26 cellular contexts compared by ENCODE assay signal in genomic region chr3:68866157-68866556, GRCh38.
DNase-seq lines count a peak whose midpoint lies in the region; ATAC-seq and TF ChIP-seq lines count a peak whose summit lies in the region.
"Had no signal": no experiment of that assay in that cellular context is flagged by ENCODE, and none has a peak within 500 bp of the region (broad histone marks: within the 10 kb centered on the region; RNA-seq: fewer than 3 reads in every experiment).

No MANE protein-coding gene starts in this region.

- 76 to 87% methylated on average over 1 of the region's 1 CpG for WGBS in testis, 2 donors

- H3K36me3 Mint-ChIP-seq in MCF 10A (ENCODE audit: insufficient read depth, unreplicated experiment), result no peaks in the 10 kb centered on the region
- H3K36me3 Mint-ChIP-seq: CD4-positive, CD25-positive, alpha-beta regulatory T cell had no signal

- ATAC-seq in HG03432 (IDR thresholded peaks at IDR 0.05; ENCODE audit: unreplicated experiment), result no peak
- ATAC-seq: gastrocnemius medialis; stimulated activated naive CD8-positive, alpha-beta T cell treated with anti-CD3 and anti-CD28 coated beads, Interleukin-15, Interleukin-2, amounts not matched to agents 100 U/mL and 50 U/mL, for 24 hours had no signal

- H3K4me3 ChIP-seq in breast epithelium (no peak overlapping the region), epithelial cell of proximal tubule (ENCODE audit: low read depth, low read length) (no peak overlapping the region), testis (no peak overlapping the region)
- H3K4me3 ChIP-seq: gastrocnemius medialis, skin epidermis, tibial artery had no signal

- H3K4me1 ChIP-seq in breast epithelium, result no peaks in the 10 kb centered on the region
- H3K4me1 ChIP-seq in testis, result no peaks in the 10 kb centered on the region
- H3K4me1 ChIP-seq: gastrocnemius medialis had no signal

- POLR2A ChIA-PET in MCF 10A (lab: Yijun Ruan, JAX), result no interaction called here

- intact Hi-C loops in MCF 10A (cut with micrococcal nuclease) (no loop called here), breast epithelium (cut with DNase I; ENCODE audit: low total_unique reads) (no loop called here), testis (cut with DNase I; ENCODE audit: low total_unique reads) (no loop called here)

- TF ChIP-seq CTCF in MCF 10A (IDR thresholded peaks at IDR 0.05; ENCODE audit: unreplicated experiment), result peak; percentile 18
- no peak for TF ChIP-seq CTCF in breast epithelium (IDR thresholded peaks at IDR 0.05)
- peak; percentile 23 for TF ChIP-seq CTCF in epithelial cell of proximal tubule (conservative IDR thresholded peaks at IDR 0.05; ENCODE audit: low read depth, low read length)
- TF ChIP-seq CTCF in testis (IDR thresholded peaks at IDR 0.05), result no peak

- BruUV-seq in MCF 10A (replicated peaks; lab: Mats Ljungman, UMichigan), result no TSS peak

- no peaks in the 10 kb centered on the region for H3K36me3 ChIP-seq in breast epithelium
- no peaks in the 10 kb centered on the region for H3K36me3 ChIP-seq in testis (ENCODE audit: low read depth, missing control alignments)
- H3K36me3 ChIP-seq: gastrocnemius medialis, tibial artery had no signal

- DNase-seq in MCF 10A (ENCODE audit: unreplicated experiment) (peak; percentile 4), breast epithelium (ENCODE audit: low spot score in 2 of 2) (no peak), NCI-H82 (lab: John Stamatoyannopoulos, UW) (peak; percentile 41), epithelial cell of proximal tubule (ENCODE audit: low read depth) (no peak), testis (peak; percentile 15), mucosa of gallbladder (ENCODE audit: low spot score) (no peak), NCI-H345 (lab: John Stamatoyannopoulos, UW) (no peak)
- DNase-seq: activated CD4-positive, CD25-positive, alpha-beta regulatory T cell treated with anti-CD3 and anti-CD28 coated beads, Interleukin-2, amount 50 U/mL, for 72 hours; activated naive CD4-positive, alpha-beta T cell treated with Interleukin-2 at 50 U/mL for 16 hours; activated T-cell treated with anti-CD3 and anti-CD28 coated beads, Interleukin-2, amount 50 U/mL, for 24 hours; amygdala; caudate nucleus; CD4-positive, CD25-positive, alpha-beta regulatory T cell; gastrocnemius medialis; HCEC 1CT; Karpas-422; NCI-H1417 treated with DMSO at 0.1 percent for 48 hours; posterior cingulate gyrus; stimulated activated CD4-positive, alpha-beta T cell treated with anti-CD3 and anti-CD28 coated beads, Interleukin-2, amount 100 ng/mL, for 48 hours; stimulated activated naive CD8-positive, alpha-beta T cell treated with anti-CD3 and anti-CD28 coated beads, Interleukin-15, Interleukin-2, amounts not matched to agents 100 U/mL and 50 U/mL, for 24 hours; T1000; tibial artery had no signal

- H3K27ac ChIP-seq in breast epithelium, result no peak overlapping the region
- no peak overlapping the region for H3K27ac ChIP-seq in testis
- H3K27ac ChIP-seq: gastrocnemius medialis, RWPE1, skin epidermis, tibial artery had no signal

- peaks cover 87% of the 10 kb centered on the region for H3K27me3 Mint-ChIP-seq in MCF 10A (ENCODE audit: insufficient read depth, unreplicated experiment)

- H3K4me3 Mint-ChIP-seq in MCF 10A (ENCODE audit: unreplicated experiment), result no peak overlapping the region
- H3K4me3 Mint-ChIP-seq: activated T-cell treated with anti-CD3 and anti-CD28 coated beads, Interleukin-2, amount 50 U/mL, for 24 hours; CD4-positive, CD25-positive, alpha-beta regulatory T cell; nephron had no signal

- no peak overlapping the region for H3K27ac Mint-ChIP-seq in MCF 10A (ENCODE audit: low read depth, unreplicated experiment)
- H3K27ac Mint-ChIP-seq: activated T-cell treated with anti-CD3 and anti-CD28 coated beads, Interleukin-2, amount 50 U/mL, for 24 hours; CD4-positive, CD25-positive, alpha-beta regulatory T cell; nephron had no signal

- no peaks in the 10 kb centered on the region for H3K27me3 ChIP-seq in breast epithelium
- no peaks in the 10 kb centered on the region for H3K27me3 ChIP-seq in testis
- H3K27me3 ChIP-seq: gastrocnemius medialis, tibial artery had no signal

- CTCF ChIA-PET in MCF 10A (lab: Yijun Ruan, JAX), result interaction anchor here (0.5 to 3.4 kb wide), 9 partner anchors 9 to 1960 kb away, joined by 3 to 29 read pairs (median 3); no protein-coding TSS in a partner anchor

- peaks cover 15% of the 10 kb centered on the region for H3K9me3 Mint-ChIP-seq in MCF 10A (ENCODE audit: unreplicated experiment)

- no peaks in the 10 kb centered on the region for H3K4me1 Mint-ChIP-seq in MCF 10A (ENCODE audit: insufficient read depth, unreplicated experiment)
- H3K4me1 Mint-ChIP-seq: CD4-positive, CD25-positive, alpha-beta regulatory T cell; nephron had no signal

- H3K9me3 ChIP-seq in breast epithelium, result peaks cover 2 to 11% of the 10 kb centered on the region in 2 donors
- peaks cover 7% of the 10 kb centered on the region for H3K9me3 ChIP-seq in testis

- TF ChIP-seq POLR2A in breast epithelium (IDR thresholded peaks at IDR 0.05), result no peak
- TF ChIP-seq POLR2A in testis (IDR thresholded peaks at IDR 0.05), result no peak

Comparison
In these comparisons a context has a peak if more than half of its experiments do, and no peak if none do; other contexts are left out.
1. DNase-seq: peak in MCF 10A (single experiment), NCI-H82 (single experiment) and testis (single experiment); none in breast epithelium (0 of 2), epithelial cell of proximal tubule (single experiment), mucosa of gallbladder (single experiment) and NCI-H345 (single experiment).
2. CTCF ChIP-seq: peak in MCF 10A (single experiment) and epithelial cell of proximal tubule (single experiment); none in breast epithelium (0 of 3) and testis (0 of 3).